ENCODE assay signal across 9 cellular contexts in the genomic region with DNA sequence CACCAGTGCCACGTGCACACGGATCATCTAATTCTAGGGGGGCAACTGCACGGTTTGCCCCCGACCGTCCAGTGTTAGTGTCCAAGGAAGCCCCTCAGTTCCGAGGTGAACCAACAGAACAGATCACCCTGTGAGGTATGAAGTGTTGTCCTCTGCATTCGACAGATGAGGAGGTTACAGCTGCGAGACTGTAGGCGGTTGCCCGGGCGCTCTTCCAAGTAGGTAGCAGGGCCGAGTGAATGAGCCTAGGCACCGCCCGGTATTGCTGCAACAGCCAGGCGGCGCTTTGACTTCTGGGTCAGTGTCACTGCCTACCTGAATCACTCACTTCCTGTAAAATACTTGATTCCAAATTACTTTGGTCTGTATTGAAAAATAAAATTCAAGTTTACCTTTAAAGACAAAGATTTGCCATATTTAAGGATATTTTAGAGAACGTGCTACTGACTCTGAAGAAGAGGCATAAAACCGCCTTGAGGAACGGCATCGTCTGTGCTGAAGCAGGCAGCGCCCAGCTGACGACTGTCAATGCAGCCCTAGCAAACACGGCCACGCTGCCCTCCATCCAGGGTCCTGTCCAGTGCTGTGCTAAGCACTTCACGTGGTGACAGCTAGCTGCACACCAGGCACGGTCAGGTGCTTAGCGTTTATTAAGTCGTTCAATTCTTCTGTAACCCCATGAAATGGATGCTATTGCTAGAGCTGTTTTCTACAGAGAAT. TPM values are rescaled to one million over a fixed set of nuclear protein-coding genes. Genes with fewer than 3 reads are reported as not detected.
DNase-seq lines count a peak whose midpoint lies in the region; ATAC-seq and TF ChIP-seq lines count a peak whose summit lies in the region.
"Had no signal": no experiment of that assay in that cellular context is flagged by ENCODE, and none has a peak within 500 bp of the region (broad histone marks: within the 10 kb centered on the region; RNA-seq: fewer than 3 reads in every experiment).

No MANE protein-coding gene starts in this region.

- TF ChIP-seq CTCF in coronary artery (IDR thresholded peaks at IDR 0.05): no peak

- H3K27ac ChIP-seq in coronary artery: no peak overlapping the region
- H3K27ac ChIP-seq: parathyroid adenoma had no signal

- no peak for ATAC-seq in HG03432 (IDR thresholded peaks at IDR 0.05; ENCODE audit: unreplicated experiment)

- no peak overlapping the region for H3K4me3 ChIP-seq in coronary artery

- DNase-seq in HT1080 (ENCODE audit: low read depth) (peak; percentile 42), RPMI8226 (peak; percentile 48), coronary artery (ENCODE audit: low spot score) (peak; percentile 55), cerebellar cortex (ENCODE audit: low spot score) (no peak), germinal center (ENCODE audit: low spot score) (no peak), GOT3 (lab: John Stamatoyannopoulos, UW) (no peak)
- DNase-seq in stimulated activated CD4-positive, alpha-beta T cell treated with anti-CD3 and anti-CD28 coated beads, Interleukin-2, amount 100 ng/mL, for 4 hours (ENCODE audit: low read depth): peak; percentile 52

RNA-seq across cellular contexts. Expression of a gene that starts 19.3 kb away (rescaled TPM):
- total RNA-seq in HT1080 (2014; rRNA removed; shearing (Covaris generic)): 37.8 and 41.7 TPM in 2 replicates
- 38.2 and 40.7 TPM in 2 replicates for polyA plus RNA-seq in HT1080 (2015; cell fraction: cytosol; rRNA removed)
- polyA plus RNA-seq in HT1080 (2015; cell fraction: nucleus; rRNA removed): 49.5 and 52.6 TPM in 2 replicates

RNA-seq across cellular contexts. Expression of a gene that starts 27.3 kb away (rescaled TPM):
- not detected in 2 replicates for total RNA-seq in HT1080 (2014; rRNA removed; shearing (Covaris generic))
- not detected in 2 replicates for polyA plus RNA-seq in HT1080 (2015; cell fraction: cytosol; rRNA removed)
- not detected in 2 replicates for polyA plus RNA-seq in HT1080 (2015; cell fraction: nucleus; rRNA removed)

Comparison
In these comparisons a context has a peak if more than half of its experiments do, and no peak if none do; other contexts are left out.
1. DNase-seq: peak in HT1080 (single experiment), RPMI8226 (single experiment), coronary artery (single experiment) and stimulated activated CD4-positive, alpha-beta T cell treated with anti-CD3 and anti-CD28 coated beads, Interleukin-2, amount 100 ng/mL, for 4 hours (single experiment); none in cerebellar cortex (single experiment), germinal center (single experiment) and GOT3 (single experiment).